Comparison of ENCODE assay signal across 26 cellular contexts in the genomic region with DNA sequence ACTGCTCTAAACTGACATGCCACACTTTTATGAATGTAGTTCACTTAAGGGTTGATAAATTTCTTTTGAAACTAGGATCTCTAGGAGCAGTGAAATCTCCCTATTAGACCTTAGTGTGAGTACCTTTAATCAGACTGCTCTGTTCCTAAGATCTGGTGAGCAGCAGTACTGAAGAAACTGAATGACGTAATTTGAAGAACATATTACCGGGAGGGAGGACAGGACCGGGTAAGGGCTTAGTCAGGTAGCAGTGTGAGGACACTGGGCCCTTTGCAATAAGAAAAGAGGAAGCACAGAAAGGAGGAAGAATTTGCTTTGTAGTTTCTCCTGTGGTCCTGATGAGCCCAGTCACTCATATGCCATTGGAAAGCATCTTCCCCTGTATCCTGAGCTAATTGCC.
"Had no signal": no experiment of that assay in that cellular context is flagged by ENCODE, and none has a peak within 500 bp of the region (broad histone marks: within the 10 kb centered on the region; RNA-seq: fewer than 3 reads in every experiment).

No MANE protein-coding gene starts in this region.

- H3K9me3 ChIP-seq: ascending aorta, esophagus squamous epithelium, left lung, lower lobe of right lung, pancreas, prostate gland, thoracic aorta had no signal

- DNase-seq: activated CD4-positive, alpha-beta memory T cell treated with anti-CD3 and anti-CD28 coated beads, Interleukin-2, amount 10 ng/mL, durations not matched to agents 7 days and 5 days; activated CD4-positive, alpha-beta T cell treated with anti-CD3 and anti-CD28 coated beads for 1 hour; activated CD4-positive, alpha-beta T cell treated with anti-CD3 and anti-CD28 coated beads, Interleukin-2, amount 10 ng/mL, durations not matched to agents 7 days and 5 days; activated CD8-positive, alpha-beta memory T cell treated with anti-CD3 and anti-CD28 coated beads, Interleukin-2, amount 50 U/mL, for 48 hours; activated gamma-delta T cell; activated naive CD4-positive, alpha-beta T cell treated with anti-CD3 and anti-CD28 coated beads, Interleukin-2, amount 10 ng/mL, durations not matched to agents 7 days and 5 days; activated naive CD8-positive, alpha-beta T cell treated with anti-CD3 and anti-CD28 coated beads, Interleukin-2, amount 10 ng/mL, durations not matched to agents 7 days and 5 days; activated T-cell treated with anti-CD3 and anti-CD28 coated beads, Interleukin-2, amount 50 U/mL, for 24 hours; dermis blood vessel endothelial cell; effector CD4-positive, alpha-beta T cell; esophagus squamous epithelium; left lung; lower lobe of right lung; mesenchymal stem cell; naive thymus-derived CD8-positive, alpha-beta T cell; nucleus accumbens; pancreas; stimulated activated CD4-positive, alpha-beta T cell treated with anti-CD3 and anti-CD28 coated beads, Interleukin-2, amount 100 ng/mL, for 48 hours; stimulated activated naive CD8-positive, alpha-beta T cell treated with anti-CD3 and anti-CD28 coated beads, Interleukin-15, Interleukin-2, amounts not matched to agents 100 U/mL and 50 U/mL, for 24 hours; T1000; trophoblast cell had no signal

- H3K4me3 ChIP-seq: ascending aorta, esophagus squamous epithelium, left lung, lower lobe of right lung, pancreas, prostate gland, thoracic aorta had no signal

- H3K27ac ChIP-seq: ascending aorta, epithelial cell of prostate, esophagus squamous epithelium, left lung, lower lobe of right lung, prostate gland had no signal

- ATAC-seq: left lung; lower lobe of right lung; naive thymus-derived CD8-positive, alpha-beta T cell; pancreas; stimulated activated naive CD8-positive, alpha-beta T cell treated with anti-CD3 and anti-CD28 coated beads, Interleukin-15, Interleukin-2, amounts not matched to agents 100 U/mL and 50 U/mL, for 24 hours; WTC11 had no signal

- H3K4me1 ChIP-seq: ascending aorta, esophagus squamous epithelium, left lung, lower lobe of right lung, prostate gland had no signal

- H3K27me3 ChIP-seq: ascending aorta, esophagus squamous epithelium, left lung, pancreas had no signal

- H3K36me3 ChIP-seq: ascending aorta, esophagus squamous epithelium, left lung, lower lobe of right lung, pancreas, prostate gland, thoracic aorta had no signal
